Comparison of ENCODE assay signal across 9 cellular contexts in genomic region chr1:110407260-110408210, GRCh38.
DNase-seq lines count a peak whose midpoint lies in the region; ATAC-seq, FAIRE-seq and TF ChIP-seq lines count a peak whose summit lies in the region.
"Had no signal": no experiment of that assay in that cellular context is flagged by ENCODE, and none has a peak within 500 bp of the region (broad histone marks: within the 10 kb centered on the region; RNA-seq: fewer than 3 reads in every experiment).

TSS of gene LAMTOR5 (minus strand) at chr1:110407694. CDS start at chr1:110407620, 74 bp downstream.

- TF ChIP-seq CTCF in AG09309 (IDR thresholded peaks at IDR 0.05; ENCODE audit: control insufficient read depth, insufficient read depth, low read depth, low read length, missing control alignments): no peak

- ATAC-seq in GM18909 (IDR thresholded peaks at IDR 0.05; ENCODE audit: poor library complexity, unreplicated experiment): peak; percentile 92
- ATAC-seq in HG03175 (IDR thresholded peaks at IDR 0.05; ENCODE audit: unreplicated experiment): peak; percentile 88
- peak; percentile 94 to 95 for ATAC-seq in activated CD4-positive, CD25-positive, alpha-beta regulatory T cell treated with anti-CD3 and anti-CD28 coated beads, Interleukin-2, amount 50 U/mL, for 24 hours

- H3K4me3 ChIP-seq in AG09309 (ENCODE audit: control insufficient read depth, low read depth, low read length): peak within 1 kb of the TSS; percentile 54

- DNase-seq in AG09309 (ENCODE audit: low read depth) (peak; percentile 69), NCI-H345 (lab: John Stamatoyannopoulos, UW) (peak; percentile 89), cerebellar cortex (ENCODE audit: low spot score) (peak; percentile 92)
- peak; percentile 86 for DNase-seq in stimulated activated CD4-positive, alpha-beta T cell treated with anti-CD3 and anti-CD28 coated beads, Interleukin-12 subunit alpha, Interleukin-12 subunit beta, amount 100 ng/mL, for 4 hours

- peak; percentile 17 for FAIRE-seq in islet of Langerhans (lab: Jason Lieb, UNC)
- FAIRE-seq: TTC549 had no signal

Comparison
In these comparisons a context has a peak if more than half of its experiments do, and no peak if none do; other contexts are left out.
1. Peak in every context shown above with its lines: DNase-seq, ATAC-seq and H3K4me3 ChIP-seq.